In genomic region chr19:343941-344624, GRCh38 we compare ENCODE assay signal across 8 cellular contexts. TPM values are rescaled to one million over a fixed set of nuclear protein-coding genes. Genes with fewer than 3 reads are reported as not detected.
DNase-seq lines count a peak whose midpoint lies in the region; ATAC-seq and TF ChIP-seq lines count a peak whose summit lies in the region.

No MANE protein-coding gene starts in this region.

- peak overlapping the region; percentile 70 for H2AFZ ChIP-seq in Loucy (ENCODE audit: low read length)

- H3K36me3 ChIP-seq in Loucy (ENCODE audit: insufficient read depth, low read length) (no peaks in the 10 kb centered on the region), right atrium auricular region (no peaks in the 10 kb centered on the region)

- ATAC-seq in GM21576 (IDR thresholded peaks at IDR 0.05; ENCODE audit: unreplicated experiment) (peak; percentile 26), sciatic nerve (peak; percentile 33), HG03469 (IDR thresholded peaks at IDR 0.05; ENCODE audit: unreplicated experiment) (no peak)

- H3K4me1 ChIP-seq in Loucy (ENCODE audit: insufficient read depth, low read length, poor library complexity, severe bottlenecking) (peaks cover 49% of the 10 kb centered on the region), right atrium auricular region (peaks cover 0 to 43% of the 10 kb centered on the region in 2 donors)

- H4K20me1 ChIP-seq in Loucy (ENCODE audit: insufficient read depth, low read length, poor library complexity, severe bottlenecking) = peaks cover 14% of the 10 kb centered on the region

- H3K9ac ChIP-seq in Loucy (ENCODE audit: low read depth, low read length, poor library complexity, severe bottlenecking) = peak overlapping the region; percentile 94

- peaks cover 50% of the 10 kb centered on the region for H3K79me2 ChIP-seq in Loucy (ENCODE audit: insufficient read depth, low read length)

- no peaks in the 10 kb centered on the region for H3K9me2 ChIP-seq in Loucy (replicated peaks; ENCODE audit: low read depth, low read length)

- intact Hi-C loops in sciatic nerve (cut with DNase I) = no loop called here

- TF ChIP-seq CTCF in Loucy (conservative IDR thresholded peaks at IDR 0.05; ENCODE audit: low read length) = no peak
- TF ChIP-seq CTCF in right atrium auricular region (IDR thresholded peaks at IDR 0.05) = no peak

- H3K4me2 ChIP-seq in Loucy (ENCODE audit: low read depth, low read length, poor library complexity, severe bottlenecking) = peak overlapping the region; percentile 99

- H3K27me3 ChIP-seq in Loucy (ENCODE audit: insufficient read depth, low read length, poor library complexity, severe bottlenecking) = no peaks in the 10 kb centered on the region
- no peaks in the 10 kb centered on the region for H3K27me3 ChIP-seq in right atrium auricular region

- H3F3A ChIP-seq in Loucy (ENCODE audit: low read depth) = no peaks in the 10 kb centered on the region

- peak; percentile 27 for DNase-seq in EL
- DNase-seq in activated naive CD4-positive, alpha-beta T cell treated with Interleukin-2 at 50 U/mL for 16 hours = peak; percentile 10
- no peak for DNase-seq in right atrium auricular region (ENCODE audit: low spot score)
- peak; percentile 54 for DNase-seq in sciatic nerve (ENCODE audit: low spot score)
- DNase-seq in KG1 (lab: John Stamatoyannopoulos, UW) = no peak

- H3K4me3 ChIP-seq in Loucy (ENCODE audit: low read length, poor library complexity, severe bottlenecking) (peak overlapping the region; percentile 100), right atrium auricular region (peak overlapping the region; percentile 90 to 93)

- peak overlapping the region; percentile 79 to 85 for H3K27ac ChIP-seq in right atrium auricular region

- H3K9me3 ChIP-seq in Loucy (ENCODE audit: insufficient read depth, low read depth, low read length) (no peaks in the 10 kb centered on the region), right atrium auricular region (no peaks in the 10 kb centered on the region)

RNA-seq across cellular contexts. Expression of gene MIER2, which starts 0.5 kb away (rescaled TPM):
- 10 to 100 TPM; 15.2 to 22.4 TPM for total RNA-seq in right atrium auricular region
- 24.5 TPM for total RNA-seq in sciatic nerve

RNA-seq across cellular contexts. Expression of gene PLPP2, which starts 52.9 kb away (rescaled TPM):
- 1 to 10 TPM in 1 of 2 donors, under 1 TPM in 1; 0.82 to 3.3 TPM for total RNA-seq in right atrium auricular region
- 8.6 TPM for total RNA-seq in sciatic nerve

Comparison
In these comparisons a context has a peak if more than half of its experiments do, and no peak if none do; other contexts are left out.
1. DNase-seq: peak in EL (single experiment), activated naive CD4-positive, alpha-beta T cell treated with Interleukin-2 at 50 U/mL for 16 hours (single experiment) and sciatic nerve (single experiment); none in right atrium auricular region (single experiment) and KG1 (single experiment).